Comparison of ENCODE assay signal across 8 cellular contexts in genomic region chr4:85968945-85969830, GRCh38.
DNase-seq lines count a peak whose midpoint lies in the region; ATAC-seq and TF ChIP-seq lines count a peak whose summit lies in the region.

No MANE protein-coding gene starts in this region.

- 0 out of 2 replicates have a peak overlapping the region, but pooled peaks have one; percentile 31 for H3K27ac ChIP-seq in Karpas-422 (ENCODE audit: low read length)

- no peaks in the 10 kb centered on the region for H3K9me2 ChIP-seq in Karpas-422 (replicated peaks; ENCODE audit: insufficient read depth, low read length)

- no peaks in the 10 kb centered on the region for H3K36me3 ChIP-seq in Karpas-422 (ENCODE audit: insufficient read depth, low read length)

- intact Hi-C loops in CD14-positive monocyte (cut with micrococcal nuclease), result no loop called here

- peaks cover 0 to 1% (median 0%) of the 10 kb centered on the region in 3 donors for H3K27me3 Mint-ChIP-seq in CD14-positive monocyte (ENCODE audit: low read depth in 3 of 3)
- no peaks in the 10 kb centered on the region for H3K27me3 Mint-ChIP-seq in activated naive CD8-positive, alpha-beta T cell treated with anti-CD3 and anti-CD28 coated beads for 36 hours

- no peak overlapping the region for H3K4me3 ChIP-seq in Karpas-422 (ENCODE audit: low read length)
- no peak overlapping the region for H3K4me3 ChIP-seq in foreskin fibroblast (ENCODE audit: low read depth in 1 of 2, low read length in 2 of 2)

- H3K4me1 Mint-ChIP-seq in CD14-positive monocyte, result no peaks in the 10 kb centered on the region
- H3K4me1 Mint-ChIP-seq in activated naive CD8-positive, alpha-beta T cell treated with anti-CD3 and anti-CD28 coated beads for 36 hours, result no peaks in the 10 kb centered on the region

- no peak for DNase-seq in CD14-positive monocyte (ENCODE audit: low spot score)
- DNase-seq in Karpas-422, result peak; percentile 85
- DNase-seq in SHP77 (lab: John Stamatoyannopoulos, UW), result peak; percentile 24 to 29
- peak; percentile 42 to 73 for DNase-seq in foreskin fibroblast
- peak; percentile 34 for DNase-seq in retina
- DNase-seq in activated CD4-positive, alpha-beta T cell treated with anti-CD3 and anti-CD28 coated beads for 1 hour, result no peak
- DNase-seq in activated naive CD8-positive, alpha-beta T cell treated with anti-CD3 and anti-CD28 coated beads for 36 hours, result no peak

- ATAC-seq in GM19455 (IDR thresholded peaks at IDR 0.05; ENCODE audit: unreplicated experiment), result peak; percentile 67

- H3K4me2 ChIP-seq in Karpas-422 (ENCODE audit: low read depth, low read length, poor library complexity, severe bottlenecking), result peak overlapping the region; percentile 13

- peaks cover 25% of the 10 kb centered on the region for H3K4me1 ChIP-seq in Karpas-422 (ENCODE audit: low read length)

- no peaks in the 10 kb centered on the region for H3K27me3 ChIP-seq in Karpas-422 (ENCODE audit: low read length)

- no peak overlapping the region for H3K27ac Mint-ChIP-seq in CD14-positive monocyte
- H3K27ac Mint-ChIP-seq in activated naive CD8-positive, alpha-beta T cell treated with anti-CD3 and anti-CD28 coated beads for 36 hours, result no peak overlapping the region

- H3K9me3 Mint-ChIP-seq in CD14-positive monocyte, result peaks cover 0 to 3% (median 0%) of the 10 kb centered on the region in 7 donors
- peaks cover 1% of the 10 kb centered on the region for H3K9me3 Mint-ChIP-seq in activated naive CD8-positive, alpha-beta T cell treated with anti-CD3 and anti-CD28 coated beads for 36 hours

- H3K79me2 ChIP-seq in Karpas-422 (ENCODE audit: low read length), result peaks cover 2% of the 10 kb centered on the region; the same call in 1 of the 2 replicates

- H2AFZ ChIP-seq in Karpas-422 (ENCODE audit: low read length), result no peak overlapping the region

- peak; percentile 72 for TF ChIP-seq CTCF in CD14-positive monocyte (IDR thresholded peaks at IDR 0.05)
- TF ChIP-seq CTCF in foreskin fibroblast (IDR thresholded peaks at IDR 0.05; ENCODE audit: low read depth, low read length), result peak; percentile 35

- H3K9ac ChIP-seq in Karpas-422 (ENCODE audit: low read length), result no peak overlapping the region

- H3K4me3 Mint-ChIP-seq in CD14-positive monocyte, result no peak overlapping the region
- no peak overlapping the region for H3K4me3 Mint-ChIP-seq in activated naive CD8-positive, alpha-beta T cell treated with anti-CD3 and anti-CD28 coated beads for 36 hours

- no peaks in the 10 kb centered on the region for H3K9me3 ChIP-seq in Karpas-422 (ENCODE audit: low read length)

- H3K36me3 Mint-ChIP-seq in CD14-positive monocyte, result peaks cover 14% of the 10 kb centered on the region in 2 donors
- no peaks in the 10 kb centered on the region for H3K36me3 Mint-ChIP-seq in activated naive CD8-positive, alpha-beta T cell treated with anti-CD3 and anti-CD28 coated beads for 36 hours

- H4K20me1 ChIP-seq in Karpas-422 (ENCODE audit: insufficient read depth, low read depth, low read length), result no peaks in the 10 kb centered on the region

Comparison
In these comparisons a context has a peak if more than half of its experiments do, and no peak if none do; other contexts are left out.
1. DNase-seq: peak in Karpas-422 (single experiment), SHP77 (2 of 2), foreskin fibroblast (2 of 2) and retina (single experiment); none in CD14-positive monocyte (single experiment), activated CD4-positive, alpha-beta T cell treated with anti-CD3 and anti-CD28 coated beads for 1 hour (single experiment) and activated naive CD8-positive, alpha-beta T cell treated with anti-CD3 and anti-CD28 coated beads for 36 hours (single experiment).